Comparison of ENCODE assay signal across 27 cellular contexts in the genomic region with DNA sequence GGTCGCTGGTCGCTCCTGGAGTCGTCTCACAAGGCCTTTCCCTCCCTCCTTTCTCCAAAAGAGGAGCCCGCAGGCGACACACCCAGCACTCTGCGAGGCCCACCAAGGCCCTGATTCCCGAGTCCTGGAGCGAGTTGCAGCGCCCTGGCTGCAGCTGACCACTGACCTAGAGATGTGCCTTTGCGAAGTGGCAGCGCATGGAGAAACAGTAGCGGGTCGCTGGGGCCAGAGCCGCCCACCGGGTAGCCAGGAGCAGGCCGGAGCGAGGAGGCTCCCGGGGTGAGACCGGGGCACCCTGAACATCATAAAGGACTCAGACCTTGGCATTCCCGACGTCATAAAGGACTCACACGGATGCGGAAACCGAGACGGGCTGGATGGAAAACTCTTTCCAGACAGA.
"Had no signal": no experiment of that assay in that cellular context is flagged by ENCODE, and none has a peak within 500 bp of the region (broad histone marks: within the 10 kb centered on the region; RNA-seq: fewer than 3 reads in every experiment).

No MANE protein-coding gene starts in this region.

- H3K27me3 ChIP-seq: MG63, SJCRH30 had no signal

- H3K4me2 ChIP-seq: SK-N-SH had no signal

- H3K36me3 ChIP-seq: adrenal gland, MG63, SJCRH30 had no signal

- H3K27ac Mint-ChIP-seq: activated CD8-positive, alpha-beta T cell treated with anti-CD3 and anti-CD28 coated beads for 36 hours; activated naive CD8-positive, alpha-beta T cell treated with anti-CD3 and anti-CD28 coated beads, Interleukin-2, amount 10 ng/mL, durations not matched to agents 7 days and 5 days had no signal

- H3K4me3 Mint-ChIP-seq: activated CD8-positive, alpha-beta T cell treated with anti-CD3 and anti-CD28 coated beads for 36 hours; activated naive CD8-positive, alpha-beta T cell treated with anti-CD3 and anti-CD28 coated beads, Interleukin-2, amount 10 ng/mL, durations not matched to agents 7 days and 5 days had no signal

- H3K36me3 Mint-ChIP-seq: activated naive CD8-positive, alpha-beta T cell treated with anti-CD3 and anti-CD28 coated beads, Interleukin-2, amount 10 ng/mL, durations not matched to agents 7 days and 5 days had no signal

- H3K4me1 ChIP-seq: adrenal gland, SJCRH30 had no signal

- H3K9ac ChIP-seq: SK-N-SH had no signal

- H3K4me3 ChIP-seq: adrenal gland, MG63, SJCRH30 had no signal

- ATAC-seq: activated CD8-positive, alpha-beta T cell treated with anti-CD3 and anti-CD28 coated beads for 36 hours; Panc1 had no signal

- H3K27ac ChIP-seq: adrenal gland, SJCRH30, VCaP had no signal

- DNase-seq: activated CD4-positive, alpha-beta T cell treated with anti-CD3 and anti-CD28 coated beads for 4 hours; activated CD8-positive, alpha-beta memory T cell treated with anti-CD3 and anti-CD28 coated beads, Interleukin-2, amount 50 U/mL, for 4 hours; activated CD8-positive, alpha-beta T cell treated with anti-CD3 and anti-CD28 coated beads for 36 hours; activated naive CD4-positive, alpha-beta T cell treated with anti-CD3 and anti-CD28 coated beads, Interleukin-2, amount 50 U/mL, for 16 hours; activated naive CD8-positive, alpha-beta T cell treated with anti-CD3 and anti-CD28 coated beads, Interleukin-2, amount 10 ng/mL, durations not matched to agents 7 days and 5 days; adrenal gland; anterior cingulate cortex; MG63; MV-4-11; NCI-H1092 treated with DMSO at 0.1 percent for 48 hours; NCI-H1417 treated with DMSO at 0.1 percent for 48 hours; NCI-H1694; NCI-H2029; NCI-H2107; NCI-H2171 treated with DMSO at 0.1 percent for 48 hours; NCI-H345; NCI-H510A treated with DMSO at 0.1 percent for 48 hours; NCI-H69; NK-92 treated with Interleukin-12 subunit alpha and Interleukin-12 subunit beta, amount 100 ng/mL, for 24 hours; OCI-M1; Right ventricle myocardium superior; RPMI8226; SJCRH30; T-helper 1 cell had no signal

- H3K9me3 Mint-ChIP-seq: activated CD8-positive, alpha-beta T cell treated with anti-CD3 and anti-CD28 coated beads for 36 hours; activated naive CD8-positive, alpha-beta T cell treated with anti-CD3 and anti-CD28 coated beads, Interleukin-2, amount 10 ng/mL, durations not matched to agents 7 days and 5 days had no signal

- H3K9me3 ChIP-seq: adrenal gland, MG63, SJCRH30, SK-N-SH had no signal
